21 cellular contexts compared by ENCODE assay signal in genomic region chr10:122087436-122087835, GRCh38.
"Had no signal": no experiment of that assay in that cellular context is flagged by ENCODE, and none has a peak within 500 bp of the region (broad histone marks: within the 10 kb centered on the region; RNA-seq: fewer than 3 reads in every experiment).

No MANE protein-coding gene starts in this region.

- H3K27me3 ChIP-seq: cardiac muscle cell, gastroesophageal sphincter, heart right ventricle, thyroid gland had no signal

- H3K4me3 ChIP-seq: cardiac muscle cell, gastroesophageal sphincter, heart right ventricle, thyroid gland had no signal

- H3K4me1 ChIP-seq: thyroid gland had no signal

- H3K4me1 Mint-ChIP-seq: activated B cell treated with CpG ODN at 0.5 μM for 24 hours; activated naive CD8-positive, alpha-beta T cell treated with anti-CD3 and anti-CD28 coated beads for 36 hours; immature natural killer cell had no signal

- H3K9me3 ChIP-seq: gastroesophageal sphincter, heart right ventricle, thyroid gland had no signal

- DNase-seq: activated B cell treated with CpG ODN at 0.5 μM for 24 hours; activated CD4-positive, alpha-beta memory T cell treated with anti-CD3 and anti-CD28 coated beads for 36 hours; activated CD4-positive, alpha-beta T cell treated with anti-CD3 and anti-CD28 coated beads for 4 hours; activated naive CD4-positive, alpha-beta T cell; activated naive CD8-positive, alpha-beta T cell treated with anti-CD3 and anti-CD28 coated beads for 36 hours; activated T-cell treated with anti-CD3 and anti-CD28 coated beads for 4 hours; amniotic stem cell; effector memory CD8-positive, alpha-beta T cell; heart right ventricle; immature natural killer cell; midbrain; nucleus accumbens; retina; stimulated activated CD4-positive, alpha-beta T cell treated with anti-CD3 and anti-CD28 coated beads, Interleukin-12 subunit alpha, Interleukin-12 subunit beta, amount 100 ng/mL, for 4 hours; stimulated activated CD4-positive, alpha-beta T cell treated with anti-CD3 and anti-CD28 coated beads, Interleukin-1b, Interleukin-23, amount 100 ng/mL, for 48 hours; stimulated activated CD8-positive, alpha-beta memory T cell treated with anti-CD3 and anti-CD28 coated beads, Interleukin-4, amount 100 ng/mL, for 48 hours; stimulated activated naive CD4-positive, alpha-beta T cell; thyroid gland had no signal

- H3K9me3 Mint-ChIP-seq: activated B cell treated with CpG ODN at 0.5 μM for 24 hours; activated CD4-positive, alpha-beta memory T cell treated with anti-CD3 and anti-CD28 coated beads for 36 hours; activated naive CD8-positive, alpha-beta T cell treated with anti-CD3 and anti-CD28 coated beads for 36 hours; effector memory CD8-positive, alpha-beta T cell; immature natural killer cell; nephron had no signal

- H3K27ac ChIP-seq: cardiac muscle cell, gastroesophageal sphincter, heart right ventricle, thyroid gland had no signal

- H3K36me3 ChIP-seq: cardiac muscle cell, thyroid gland had no signal

- H3K36me3 Mint-ChIP-seq: activated CD4-positive, alpha-beta memory T cell treated with anti-CD3 and anti-CD28 coated beads for 36 hours; activated naive CD8-positive, alpha-beta T cell treated with anti-CD3 and anti-CD28 coated beads for 36 hours; immature natural killer cell had no signal

- H3K27ac Mint-ChIP-seq: activated B cell treated with CpG ODN at 0.5 μM for 24 hours; activated CD4-positive, alpha-beta memory T cell treated with anti-CD3 and anti-CD28 coated beads for 36 hours; activated naive CD8-positive, alpha-beta T cell treated with anti-CD3 and anti-CD28 coated beads for 36 hours; effector memory CD8-positive, alpha-beta T cell; immature natural killer cell; nephron had no signal

- H3K27me3 Mint-ChIP-seq: activated B cell treated with CpG ODN at 0.5 μM for 24 hours; activated naive CD8-positive, alpha-beta T cell treated with anti-CD3 and anti-CD28 coated beads for 36 hours had no signal

- H3K4me3 Mint-ChIP-seq: activated B cell treated with CpG ODN at 0.5 μM for 24 hours; activated CD4-positive, alpha-beta memory T cell treated with anti-CD3 and anti-CD28 coated beads for 36 hours; activated naive CD8-positive, alpha-beta T cell treated with anti-CD3 and anti-CD28 coated beads for 36 hours; effector memory CD8-positive, alpha-beta T cell; immature natural killer cell; nephron had no signal

- ATAC-seq: effector memory CD8-positive, alpha-beta T cell; gastroesophageal sphincter had no signal
